ENCODE assay signal across 11 cellular contexts in genomic region chr7:27641576-27642230, GRCh38. TPM values are rescaled to one million over a fixed set of nuclear protein-coding genes. Genes with fewer than 3 reads are reported as not detected.
A peak's percentile ranks its signal among the peaks of the same experiment; 100 is the strongest.
DNase-seq lines count a peak whose midpoint lies in the region; ATAC-seq, FAIRE-seq and TF ChIP-seq lines count a peak whose summit lies in the region.
"Had no signal": no experiment of that assay in that cellular context is flagged by ENCODE, and none has a peak within 500 bp of the region (broad histone marks: within the 10 kb centered on the region; RNA-seq: fewer than 3 reads in every experiment).

No MANE protein-coding gene starts in this region.

- TF ChIP-seq CTCF in WI38 (IDR thresholded peaks at IDR 0.05; ENCODE audit: low read depth, low read length), result no peak
- TF ChIP-seq CTCF in HepG2 (CRISPR knock-in tag; IDR thresholded peaks at IDR 0.05), result no peak
- TF ChIP-seq CTCF in GM23338 (conservative IDR thresholded peaks at IDR 0.05; ENCODE audit: low read depth in 2 of 2), result no peak

- H3F3A ChIP-seq in GM23338 (replicated peaks; ENCODE audit: low read depth), result no peaks in the 10 kb centered on the region

- H2AFZ ChIP-seq in HepG2 (ENCODE audit: low read length), result no peak overlapping the region
- H2AFZ ChIP-seq in GM23338, result no peak overlapping the region

- intact Hi-C loops in HepG2 (cut with micrococcal nuclease; ENCODE audit: unreplicated experiment), result no loop called here

- H4K20me1 ChIP-seq in HepG2 (ENCODE audit: insufficient read depth, low read length) (no peaks in the 10 kb centered on the region), GM23338 (replicated peaks; ENCODE audit: insufficient read depth) (peaks cover 3% of the 10 kb centered on the region; the same call in 1 of the 2 replicates)

- H3K27ac ChIP-seq in HepG2 (ENCODE audit: extremely low read length, insufficient read depth, low read length), result no peak overlapping the region
- no peak overlapping the region for H3K27ac ChIP-seq in GM23338 (ENCODE audit: low read depth)
- H3K27ac ChIP-seq: cardiac muscle cell, VCaP had no signal

- H3K36me3 Mint-ChIP-seq in GM23338 (ENCODE audit: low read depth), result peaks cover 18% of the 10 kb centered on the region

- POLR2A ChIA-PET in HepG2 (lab: Yijun Ruan, JAX), result interaction anchor here (1.5 kb wide), 1 partner anchor 21 kb away, joined by 3 read pairs; the partner anchor contains the start of gene HIBADH

- H3K4me2 ChIP-seq in HepG2 (ENCODE audit: low read depth, low read length) (0 out of 2 replicates have a peak overlapping the region, but pooled peaks have one; percentile 10), GM23338 (no peak overlapping the region)

- peak overlapping the region; percentile 14 for H3K4me3 ChIP-seq in WI38 (ENCODE audit: low read depth, low read length)
- H3K4me3 ChIP-seq in HepG2 (replicated peaks in 1 of 3; ENCODE audit: insufficient read depth in 1 of 3, low read depth in 2 of 3, low read length in 3 of 3), result no peak overlapping the region
- no peak overlapping the region for H3K4me3 ChIP-seq in MG63
- H3K4me3 ChIP-seq in GM23338, result no peak overlapping the region
- H3K4me3 ChIP-seq: cardiac muscle cell had no signal

- no peaks in the 10 kb centered on the region for H3K9me3 Mint-ChIP-seq in GM23338

- in situ Hi-C loops in HepG2 (cut with HindIII; ENCODE audit: extremely low pct_ligation_motif_present, low pct_unique_long_range_greater_than_20kb), result no loop called here

- TF ChIP-seq POLR2A in HepG2 (IDR thresholded peaks at IDR 0.05; ENCODE audit: insufficient read depth in 1 of 2, low read depth in 2 of 2, low read length in 2 of 2), result no peak

- no peak overlapping the region for H3K9ac ChIP-seq in HepG2 (ENCODE audit: insufficient read depth, low read depth, low read length)

- FAIRE-seq in HepG2 (lab: Jason Lieb, UNC), result no peak

- no peak overlapping the region for H3K4me3 Mint-ChIP-seq in GM23338

- H3K4me1 Mint-ChIP-seq in GM23338, result peaks cover 29% of the 10 kb centered on the region

- BruUV-seq in HepG2 (replicated peaks; lab: Mats Ljungman, UMichigan), result no TSS peak

- no peak for TF ChIP-seq EP300 in HepG2 (IDR thresholded peaks at IDR 0.05; ENCODE audit: low read depth in 2 of 2, low read length in 2 of 2)
- TF ChIP-seq EP300 in HepG2 (CRISPR knock-in tag; IDR thresholded peaks at IDR 0.05; ENCODE audit: borderline replicate concordance), result no peak

- TF ChIP-seq RAD21 in HepG2 (CRISPR knock-in tag; IDR thresholded peaks at IDR 0.05), result no peak

- DNase-seq in Daoy (ENCODE audit: low read depth), result peak; percentile 47
- DNase-seq in H4 (ENCODE audit: low spot score), result peak; percentile 47
- DNase-seq in HepG2 (ENCODE audit: low spot score), result no peak
- no peak for DNase-seq in HK-2 (ENCODE audit: unreplicated experiment)
- DNase-seq in MG63, result no peak
- no peak for DNase-seq in GM23338 (ENCODE audit: low spot score)
- DNase-seq: DND-41 had no signal

- ATAC-seq in HepG2 (no peak), GM23338 (no peak), HG02759 (IDR thresholded peaks at IDR 0.05; ENCODE audit: unreplicated experiment) (no peak)

- H3K27ac Mint-ChIP-seq in GM23338, result no peak overlapping the region

- H3K4me1 ChIP-seq in HepG2 (ENCODE audit: insufficient read depth, low read length) (peaks cover 23% of the 10 kb centered on the region), GM23338 (ENCODE audit: insufficient read depth) (peaks cover 29% of the 10 kb centered on the region)

- H3K79me2 ChIP-seq in HepG2 (ENCODE audit: insufficient read depth, low read length) (peaks cover 21% of the 10 kb centered on the region), GM23338 (replicated peaks; ENCODE audit: insufficient read depth) (peaks cover 3% of the 10 kb centered on the region; the same call in 1 of the 2 replicates)

- 94% methylated on average over 4 of the region's 4 CpGs for WGBS in HepG2 (ENCODE audit: low lambda C conversion rate)

- H3K27me3 ChIP-seq in HepG2 (ENCODE audit: control insufficient read depth in 1 of 2, insufficient read depth in 2 of 2, low read length in 2 of 2), result no peaks in the 10 kb centered on the region
- no peaks in the 10 kb centered on the region for H3K27me3 ChIP-seq in MG63
- H3K27me3 ChIP-seq in GM23338 (ENCODE audit: insufficient read depth), result no peaks in the 10 kb centered on the region
- H3K27me3 ChIP-seq: cardiac muscle cell had no signal

- CTCF ChIA-PET in HepG2 (lab: Yijun Ruan, JAX; ENCODE audit: low intra/inter-chr PET ratio, low total read pairs), result no interaction called here

- H3K27me3 Mint-ChIP-seq in GM23338 (ENCODE audit: insufficient read depth, low read depth, poor library complexity), result no peaks in the 10 kb centered on the region

- no peaks in the 10 kb centered on the region for H3K9me2 ChIP-seq in GM23338 (ENCODE audit: insufficient read depth)

- no peaks in the 10 kb centered on the region for H3K9me3 ChIP-seq in HepG2 (ENCODE audit: low read length)
- H3K9me3 ChIP-seq in MG63, result no peaks in the 10 kb centered on the region

- H3K36me3 ChIP-seq in HepG2 (replicated peaks in 1 of 2; ENCODE audit: control insufficient read depth in 1 of 2, insufficient read depth in 2 of 2, low read length in 2 of 2) (peaks cover 3 to 8% of the 10 kb centered on the region in 2 experiments; a peak in 4 of 5 replicates), MG63 (no peaks in the 10 kb centered on the region), GM23338 (ENCODE audit: insufficient read depth) (no peaks in the 10 kb centered on the region)
- H3K36me3 ChIP-seq: cardiac muscle cell had no signal

TF ChIP-seq in GM23338, 12 proteins besides CTCF, POLR2A, EP300 and RAD21:
- no peak for TF ChIP-seq CREB1 (CRISPR knock-in tag; IDR thresholded peaks at IDR 0.05; ENCODE audit: low read depth)
- TF ChIP-seq NANOG (IDR thresholded peaks at IDR 0.05; ENCODE audit: borderline replicate concordance), result no peak
- TF ChIP-seq ZNF114 (CRISPR knock-in tag; IDR thresholded peaks at IDR 0.05), result no peak
- no peak for TF ChIP-seq JUNB (IDR thresholded peaks at IDR 0.05; ENCODE audit: unreplicated experiment)

RNA-seq across cellular contexts. Expression of gene HIBADH, which starts 21.0 kb away (rescaled TPM):
- total RNA-seq in Daoy (2014; rRNA removed; shearing (Covaris generic)), result 49.8 and 62.7 TPM in 2 replicates
- total RNA-seq in H4 (2014; rRNA removed; shearing (Covaris generic)), result 149 and 171 TPM in 2 replicates
- 59.5 and 75.2 TPM in 2 replicates for total RNA-seq in HepG2 (2016; rRNA removed; fragmentation: Illumina TruSeq; extraction: Trizol)
- 18.4 and 19.7 TPM in 2 replicates for total RNA-seq in HepG2 (2016; cell fraction: cytosol; rRNA removed; fragmentation: Illumina TruSeq; extraction: Trizol; ENCODE audit: low read depth)
- 58.9 and 80.7 TPM in 2 replicates for total RNA-seq in HepG2 (2016; cell fraction: insoluble cytoplasmic fraction; rRNA removed; fragmentation: Illumina TruSeq; extraction: Trizol)
- 28.1 and 29.5 TPM in 2 replicates for total RNA-seq in HepG2 (2016; cell fraction: membrane; rRNA removed; fragmentation: Illumina TruSeq; extraction: Trizol)
- total RNA-seq in HepG2 (2016; cell fraction: nucleus; rRNA removed; fragmentation: Illumina TruSeq; extraction: Trizol), result 35.3 and 35.9 TPM in 2 replicates
- polyA plus RNA-seq in HepG2 (2011; rRNA removed), result 38.3 and 49.9 TPM in 2 replicates
- polyA plus RNA-seq in HepG2 (2011; cell fraction: cytosol; rRNA removed), result 33.7 and 40.2 TPM in 2 replicates
- 11.1 and 14.5 TPM in 2 replicates for polyA plus RNA-seq in HepG2 (2011; cell fraction: nucleus; rRNA removed)
- 25.4 and 35.3 TPM in 2 replicates for polyA plus RNA-seq in HepG2 (2012)
- 9.2 and 10.5 TPM in 2 replicates for polyA plus RNA-seq in HepG2 (2016; cell fraction: cytosol; fragmentation: Illumina TruSeq; extraction: Trizol; ENCODE audit: low read depth)
- polyA plus RNA-seq in HepG2 (2016; cell fraction: insoluble cytoplasmic fraction; fragmentation: Illumina TruSeq; extraction: Trizol; ENCODE audit: low read depth), result 92.1 and 102 TPM in 2 replicates
- polyA plus RNA-seq in HepG2 (2016; cell fraction: membrane; fragmentation: Illumina TruSeq; extraction: Trizol; ENCODE audit: low read depth), result 20.4 and 23.5 TPM in 2 replicates
- polyA plus RNA-seq in HepG2 (2016; cell fraction: nucleus; fragmentation: Illumina TruSeq; extraction: Trizol; ENCODE audit: insufficient read depth, low read depth), result 41.6 and 44.3 TPM in 2 replicates
- polyA minus RNA-seq in HepG2 (2011; rRNA and poly(A)+ RNA removed; ENCODE audit: low replicate concordance), result 16.6 and 21.9 TPM in 2 replicates
- 15.9 and 16.9 TPM in 2 replicates for polyA minus RNA-seq in HepG2 (2011; cell fraction: cytosol; rRNA and poly(A)+ RNA removed)
- 23.2 and 25.1 TPM in 2 replicates for polyA minus RNA-seq in HepG2 (2011; cell fraction: nucleus; rRNA and poly(A)+ RNA removed)
- total RNA-seq in MG63 (2014; rRNA removed; shearing (Covaris generic); ENCODE audit: low replicate concordance), result 19.0 and 31.0 TPM in 2 replicates
- 51.0 and 57.0 TPM in 2 replicates for total RNA-seq in GM23338 (2014; rRNA removed; shearing (Covaris generic))
- 29.0 and 31.3 TPM in 2 replicates for polyA plus RNA-seq in GM23338 (2016; fragmentation: Nextera tagmentation; extraction: Ambion mirVana)

Comparison
In these comparisons a context has a peak if more than half of its experiments do, and no peak if none do; other contexts are left out.
1. DNase-seq: peak in Daoy (single experiment) and H4 (single experiment); none in HepG2 (single experiment), HK-2 (single experiment), MG63 (single experiment) and GM23338 (single experiment).